In the genomic region with DNA sequence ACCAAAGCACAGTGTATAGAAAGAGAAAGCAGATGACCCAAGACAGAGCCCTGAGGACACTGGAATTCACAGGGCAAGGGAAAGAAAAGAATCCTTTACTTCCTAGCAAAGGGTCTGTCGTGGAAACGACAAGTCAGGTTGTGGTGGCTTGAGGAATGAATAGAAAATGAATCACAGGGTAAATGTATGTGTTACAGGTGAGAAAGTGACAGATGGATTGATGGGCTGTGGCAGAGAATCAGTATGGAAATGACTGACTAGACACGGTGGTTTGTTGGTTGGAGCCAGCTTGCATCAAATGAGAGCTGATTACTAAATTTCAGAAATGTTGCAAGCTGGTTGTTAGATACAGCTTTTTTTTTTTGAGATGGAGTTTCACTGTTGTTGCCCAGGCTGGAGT, we compare ENCODE assay signal across 1 cellular context.
TF ChIP-seq lines count a peak whose summit lies in the region.

No MANE protein-coding gene starts in this region.

TF ChIP-seq in GM12878, 131 proteins besides CTCF, POLR2A, EP300 and RAD21 (continued from another document and continues in another):
- TF ChIP-seq, protein P1, sequence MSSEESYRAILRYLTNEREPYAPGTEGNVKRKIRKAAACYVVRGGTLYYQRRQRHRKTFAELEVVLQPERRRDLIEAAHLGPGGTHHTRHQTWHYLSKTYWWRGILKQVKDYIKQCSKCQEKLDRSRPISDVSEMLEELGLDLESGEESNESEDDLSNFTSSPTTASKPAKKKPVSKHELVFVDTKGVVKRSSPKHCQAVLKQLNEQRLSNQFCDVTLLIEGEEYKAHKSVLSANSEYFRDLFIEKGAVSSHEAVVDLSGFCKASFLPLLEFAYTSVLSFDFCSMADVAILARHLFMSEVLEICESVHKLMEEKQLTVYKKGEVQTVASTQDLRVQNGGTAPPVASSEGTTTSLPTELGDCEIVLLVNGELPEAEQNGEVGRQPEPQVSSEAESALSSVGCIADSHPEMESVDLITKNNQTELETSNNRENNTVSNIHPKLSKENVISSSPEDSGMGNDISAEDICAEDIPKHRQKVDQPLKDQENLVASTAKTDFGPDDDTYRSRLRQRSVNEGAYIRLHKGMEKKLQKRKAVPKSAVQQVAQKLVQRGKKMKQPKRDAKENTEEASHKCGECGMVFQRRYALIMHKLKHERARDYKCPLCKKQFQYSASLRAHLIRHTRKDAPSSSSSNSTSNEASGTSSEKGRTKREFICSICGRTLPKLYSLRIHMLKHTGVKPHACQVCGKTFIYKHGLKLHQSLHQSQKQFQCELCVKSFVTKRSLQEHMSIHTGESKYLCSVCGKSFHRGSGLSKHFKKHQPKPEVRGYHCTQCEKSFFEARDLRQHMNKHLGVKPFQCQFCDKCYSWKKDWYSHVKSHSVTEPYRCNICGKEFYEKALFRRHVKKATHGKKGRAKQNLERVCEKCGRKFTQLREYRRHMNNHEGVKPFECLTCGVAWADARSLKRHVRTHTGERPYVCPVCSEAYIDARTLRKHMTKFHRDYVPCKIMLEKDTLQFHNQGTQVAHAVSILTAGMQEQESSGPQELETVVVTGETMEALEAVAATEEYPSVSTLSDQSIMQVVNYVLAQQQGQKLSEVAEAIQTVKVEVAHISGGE (CRISPR knock-in tag; IDR thresholded peaks at IDR 0.05), result no peak
- TF ChIP-seq ESRRA (IDR thresholded peaks at IDR 0.05; ENCODE audit: low read length) (no peak), CREB1 (IDR thresholded peaks at IDR 0.05; ENCODE audit: low read depth) (peak; percentile 21; the same call in 1 of the 2 replicates), TCF12 (IDR thresholded peaks at IDR 0.05; ENCODE audit: low read depth, low read length) (peak; percentile 92), ZNF274 (IDR thresholded peaks at IDR 0.05; ENCODE audit: insufficient read depth, insufficient read length) (no peak), SREBF1 (IDR thresholded peaks at IDR 0.05; ENCODE audit: low read length) (no peak), STAT1 (conservative IDR thresholded peaks at IDR 0.05) (no peak), TCF3 (IDR thresholded peaks at IDR 0.05; ENCODE audit: borderline replicate concordance, insufficient read depth, low read depth, low read length) (peak; percentile 91), EED (IDR thresholded peaks at IDR 0.05; ENCODE audit: low read depth) (peak; percentile 90), RUNX3 (IDR thresholded peaks at IDR 0.05; ENCODE audit: low read length) (peak; percentile 97), CBX5 (IDR thresholded peaks at IDR 0.05; ENCODE audit: low read depth) (no peak), NR2C1 (IDR thresholded peaks at IDR 0.05) (no peak), ZNF622 (IDR thresholded peaks at IDR 0.05) (no peak), POLR2AphosphoS5 (IDR thresholded peaks at IDR 0.05; ENCODE audit: low read length) (no peak), TARDBP (IDR thresholded peaks at IDR 0.05; ENCODE audit: borderline replicate concordance) (no peak), ATF7 (IDR thresholded peaks at IDR 0.05; ENCODE audit: low read depth) (peak; percentile 89), DPF2 (IDR thresholded peaks at IDR 0.05) (peak; percentile 94), HDGF (IDR thresholded peaks at IDR 0.05) (0 out of 2 replicates have a peak, but pooled peaks have one; percentile 48), RAD51 (IDR thresholded peaks at IDR 0.05) (no peak), PML (IDR thresholded peaks at IDR 0.05; ENCODE audit: low read length) (peak; percentile 36; the same call in 1 of the 2 replicates), KAT2A (conservative IDR thresholded peaks at IDR 0.05; ENCODE audit: control insufficient read depth, low read depth, low read length) (no peak), YBX1 (IDR thresholded peaks at IDR 0.05) (no peak)
- TF ChIP-seq, protein P2, sequence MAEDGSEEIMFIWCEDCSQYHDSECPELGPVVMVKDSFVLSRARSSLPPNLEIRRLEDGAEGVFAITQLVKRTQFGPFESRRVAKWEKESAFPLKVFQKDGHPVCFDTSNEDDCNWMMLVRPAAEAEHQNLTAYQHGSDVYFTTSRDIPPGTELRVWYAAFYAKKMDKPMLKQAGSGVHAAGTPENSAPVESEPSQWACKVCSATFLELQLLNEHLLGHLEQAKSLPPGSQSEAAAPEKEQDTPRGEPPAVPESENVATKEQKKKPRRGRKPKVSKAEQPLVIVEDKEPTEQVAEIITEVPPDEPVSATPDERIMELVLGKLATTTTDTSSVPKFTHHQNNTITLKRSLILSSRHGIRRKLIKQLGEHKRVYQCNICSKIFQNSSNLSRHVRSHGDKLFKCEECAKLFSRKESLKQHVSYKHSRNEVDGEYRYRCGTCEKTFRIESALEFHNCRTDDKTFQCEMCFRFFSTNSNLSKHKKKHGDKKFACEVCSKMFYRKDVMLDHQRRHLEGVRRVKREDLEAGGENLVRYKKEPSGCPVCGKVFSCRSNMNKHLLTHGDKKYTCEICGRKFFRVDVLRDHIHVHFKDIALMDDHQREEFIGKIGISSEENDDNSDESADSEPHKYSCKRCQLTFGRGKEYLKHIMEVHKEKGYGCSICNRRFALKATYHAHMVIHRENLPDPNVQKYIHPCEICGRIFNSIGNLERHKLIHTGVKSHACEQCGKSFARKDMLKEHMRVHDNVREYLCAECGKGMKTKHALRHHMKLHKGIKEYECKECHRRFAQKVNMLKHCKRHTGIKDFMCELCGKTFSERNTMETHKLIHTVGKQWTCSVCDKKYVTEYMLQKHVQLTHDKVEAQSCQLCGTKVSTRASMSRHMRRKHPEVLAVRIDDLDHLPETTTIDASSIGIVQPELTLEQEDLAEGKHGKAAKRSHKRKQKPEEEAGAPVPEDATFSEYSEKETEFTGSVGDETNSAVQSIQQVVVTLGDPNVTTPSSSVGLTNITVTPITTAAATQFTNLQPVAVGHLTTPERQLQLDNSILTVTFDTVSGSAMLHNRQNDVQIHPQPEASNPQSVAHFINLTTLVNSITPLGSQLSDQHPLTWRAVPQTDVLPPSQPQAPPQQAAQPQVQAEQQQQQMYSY (CRISPR knock-in tag; IDR thresholded peaks at IDR 0.05), result no peak
- TF ChIP-seq, protein P3, sequence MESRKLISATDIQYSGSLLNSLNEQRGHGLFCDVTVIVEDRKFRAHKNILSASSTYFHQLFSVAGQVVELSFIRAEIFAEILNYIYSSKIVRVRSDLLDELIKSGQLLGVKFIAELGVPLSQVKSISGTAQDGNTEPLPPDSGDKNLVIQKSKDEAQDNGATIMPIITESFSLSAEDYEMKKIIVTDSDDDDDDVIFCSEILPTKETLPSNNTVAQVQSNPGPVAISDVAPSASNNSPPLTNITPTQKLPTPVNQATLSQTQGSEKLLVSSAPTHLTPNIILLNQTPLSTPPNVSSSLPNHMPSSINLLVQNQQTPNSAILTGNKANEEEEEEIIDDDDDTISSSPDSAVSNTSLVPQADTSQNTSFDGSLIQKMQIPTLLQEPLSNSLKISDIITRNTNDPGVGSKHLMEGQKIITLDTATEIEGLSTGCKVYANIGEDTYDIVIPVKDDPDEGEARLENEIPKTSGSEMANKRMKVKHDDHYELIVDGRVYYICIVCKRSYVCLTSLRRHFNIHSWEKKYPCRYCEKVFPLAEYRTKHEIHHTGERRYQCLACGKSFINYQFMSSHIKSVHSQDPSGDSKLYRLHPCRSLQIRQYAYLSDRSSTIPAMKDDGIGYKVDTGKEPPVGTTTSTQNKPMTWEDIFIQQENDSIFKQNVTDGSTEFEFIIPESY (IDR thresholded peaks at IDR 0.05), result no peak
- TF ChIP-seq, protein P4, sequence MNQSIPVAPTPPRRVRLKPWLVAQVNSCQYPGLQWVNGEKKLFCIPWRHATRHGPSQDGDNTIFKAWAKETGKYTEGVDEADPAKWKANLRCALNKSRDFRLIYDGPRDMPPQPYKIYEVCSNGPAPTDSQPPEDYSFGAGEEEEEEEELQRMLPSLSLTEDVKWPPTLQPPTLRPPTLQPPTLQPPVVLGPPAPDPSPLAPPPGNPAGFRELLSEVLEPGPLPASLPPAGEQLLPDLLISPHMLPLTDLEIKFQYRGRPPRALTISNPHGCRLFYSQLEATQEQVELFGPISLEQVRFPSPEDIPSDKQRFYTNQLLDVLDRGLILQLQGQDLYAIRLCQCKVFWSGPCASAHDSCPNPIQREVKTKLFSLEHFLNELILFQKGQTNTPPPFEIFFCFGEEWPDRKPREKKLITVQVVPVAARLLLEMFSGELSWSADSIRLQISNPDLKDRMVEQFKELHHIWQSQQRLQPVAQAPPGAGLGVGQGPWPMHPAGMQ (IDR thresholded peaks at IDR 0.05; ENCODE audit: borderline replicate concordance), result no peak
- TF ChIP-seq, protein P5, sequence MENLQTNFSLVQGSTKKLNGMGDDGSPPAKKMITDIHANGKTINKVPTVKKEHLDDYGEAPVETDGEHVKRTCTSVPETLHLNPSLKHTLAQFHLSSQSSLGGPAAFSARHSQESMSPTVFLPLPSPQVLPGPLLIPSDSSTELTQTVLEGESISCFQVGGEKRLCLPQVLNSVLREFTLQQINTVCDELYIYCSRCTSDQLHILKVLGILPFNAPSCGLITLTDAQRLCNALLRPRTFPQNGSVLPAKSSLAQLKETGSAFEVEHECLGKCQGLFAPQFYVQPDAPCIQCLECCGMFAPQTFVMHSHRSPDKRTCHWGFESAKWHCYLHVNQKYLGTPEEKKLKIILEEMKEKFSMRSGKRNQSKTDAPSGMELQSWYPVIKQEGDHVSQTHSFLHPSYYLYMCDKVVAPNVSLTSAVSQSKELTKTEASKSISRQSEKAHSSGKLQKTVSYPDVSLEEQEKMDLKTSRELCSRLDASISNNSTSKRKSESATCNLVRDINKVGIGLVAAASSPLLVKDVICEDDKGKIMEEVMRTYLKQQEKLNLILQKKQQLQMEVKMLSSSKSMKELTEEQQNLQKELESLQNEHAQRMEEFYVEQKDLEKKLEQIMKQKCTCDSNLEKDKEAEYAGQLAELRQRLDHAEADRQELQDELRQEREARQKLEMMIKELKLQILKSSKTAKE (IDR thresholded peaks at IDR 0.05; ENCODE audit: low read depth, poor library complexity, severe bottlenecking), result peak; percentile 86
- TF ChIP-seq, protein P6, sequence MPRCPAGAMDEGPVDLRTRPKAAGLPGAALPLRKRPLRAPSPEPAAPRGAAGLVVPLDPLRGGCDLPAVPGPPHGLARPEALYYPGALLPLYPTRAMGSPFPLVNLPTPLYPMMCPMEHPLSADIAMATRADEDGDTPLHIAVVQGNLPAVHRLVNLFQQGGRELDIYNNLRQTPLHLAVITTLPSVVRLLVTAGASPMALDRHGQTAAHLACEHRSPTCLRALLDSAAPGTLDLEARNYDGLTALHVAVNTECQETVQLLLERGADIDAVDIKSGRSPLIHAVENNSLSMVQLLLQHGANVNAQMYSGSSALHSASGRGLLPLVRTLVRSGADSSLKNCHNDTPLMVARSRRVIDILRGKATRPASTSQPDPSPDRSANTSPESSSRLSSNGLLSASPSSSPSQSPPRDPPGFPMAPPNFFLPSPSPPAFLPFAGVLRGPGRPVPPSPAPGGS (IDR thresholded peaks at IDR 0.05; ENCODE audit: borderline replicate concordance, insufficient read depth, low read depth, low read length, poor library complexity, severe bottlenecking), result peak; percentile 54
- TF ChIP-seq, protein P7, sequence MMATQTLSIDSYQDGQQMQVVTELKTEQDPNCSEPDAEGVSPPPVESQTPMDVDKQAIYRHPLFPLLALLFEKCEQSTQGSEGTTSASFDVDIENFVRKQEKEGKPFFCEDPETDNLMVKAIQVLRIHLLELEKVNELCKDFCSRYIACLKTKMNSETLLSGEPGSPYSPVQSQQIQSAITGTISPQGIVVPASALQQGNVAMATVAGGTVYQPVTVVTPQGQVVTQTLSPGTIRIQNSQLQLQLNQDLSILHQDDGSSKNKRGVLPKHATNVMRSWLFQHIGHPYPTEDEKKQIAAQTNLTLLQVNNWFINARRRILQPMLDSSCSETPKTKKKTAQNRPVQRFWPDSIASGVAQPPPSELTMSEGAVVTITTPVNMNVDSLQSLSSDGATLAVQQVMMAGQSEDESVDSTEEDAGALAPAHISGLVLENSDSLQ (IDR thresholded peaks at IDR 0.05), result peak; percentile 95
- TF ChIP-seq, protein P8, sequence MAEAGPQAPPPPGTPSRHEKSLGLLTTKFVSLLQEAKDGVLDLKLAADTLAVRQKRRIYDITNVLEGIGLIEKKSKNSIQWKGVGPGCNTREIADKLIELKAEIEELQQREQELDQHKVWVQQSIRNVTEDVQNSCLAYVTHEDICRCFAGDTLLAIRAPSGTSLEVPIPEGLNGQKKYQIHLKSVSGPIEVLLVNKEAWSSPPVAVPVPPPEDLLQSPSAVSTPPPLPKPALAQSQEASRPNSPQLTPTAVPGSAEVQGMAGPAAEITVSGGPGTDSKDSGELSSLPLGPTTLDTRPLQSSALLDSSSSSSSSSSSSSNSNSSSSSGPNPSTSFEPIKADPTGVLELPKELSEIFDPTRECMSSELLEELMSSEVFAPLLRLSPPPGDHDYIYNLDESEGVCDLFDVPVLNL (IDR thresholded peaks at IDR 0.05; ENCODE audit: low read depth, low read length), result no peak
- TF ChIP-seq, protein P9, sequence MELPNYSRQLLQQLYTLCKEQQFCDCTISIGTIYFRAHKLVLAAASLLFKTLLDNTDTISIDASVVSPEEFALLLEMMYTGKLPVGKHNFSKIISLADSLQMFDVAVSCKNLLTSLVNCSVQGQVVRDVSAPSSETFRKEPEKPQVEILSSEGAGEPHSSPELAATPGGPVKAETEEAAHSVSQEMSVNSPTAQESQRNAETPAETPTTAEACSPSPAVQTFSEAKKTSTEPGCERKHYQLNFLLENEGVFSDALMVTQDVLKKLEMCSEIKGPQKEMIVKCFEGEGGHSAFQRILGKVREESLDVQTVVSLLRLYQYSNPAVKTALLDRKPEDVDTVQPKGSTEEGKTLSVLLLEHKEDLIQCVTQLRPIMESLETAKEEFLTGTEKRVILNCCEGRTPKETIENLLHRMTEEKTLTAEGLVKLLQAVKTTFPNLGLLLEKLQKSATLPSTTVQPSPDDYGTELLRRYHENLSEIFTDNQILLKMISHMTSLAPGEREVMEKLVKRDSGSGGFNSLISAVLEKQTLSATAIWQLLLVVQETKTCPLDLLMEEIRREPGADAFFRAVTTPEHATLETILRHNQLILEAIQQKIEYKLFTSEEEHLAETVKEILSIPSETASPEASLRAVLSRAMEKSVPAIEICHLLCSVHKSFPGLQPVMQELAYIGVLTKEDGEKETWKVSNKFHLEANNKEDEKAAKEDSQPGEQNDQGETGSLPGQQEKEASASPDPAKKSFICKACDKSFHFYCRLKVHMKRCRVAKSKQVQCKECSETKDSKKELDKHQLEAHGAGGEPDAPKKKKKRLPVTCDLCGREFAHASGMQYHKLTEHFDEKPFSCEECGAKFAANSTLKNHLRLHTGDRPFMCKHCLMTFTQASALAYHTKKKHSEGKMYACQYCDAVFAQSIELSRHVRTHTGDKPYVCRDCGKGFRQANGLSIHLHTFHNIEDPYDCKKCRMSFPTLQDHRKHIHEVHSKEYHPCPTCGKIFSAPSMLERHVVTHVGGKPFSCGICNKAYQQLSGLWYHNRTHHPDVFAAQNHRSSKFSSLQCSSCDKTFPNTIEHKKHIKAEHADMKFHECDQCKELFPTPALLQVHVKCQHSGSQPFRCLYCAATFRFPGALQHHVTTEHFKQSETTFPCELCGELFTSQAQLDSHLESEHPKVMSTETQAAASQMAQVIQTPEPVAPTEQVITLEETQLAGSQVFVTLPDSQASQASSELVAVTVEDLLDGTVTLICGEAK (IDR thresholded peaks at IDR 0.05; ENCODE audit: borderline replicate concordance), result no peak
